ENCODE assay signal across 8 cellular contexts in genomic region chr19:1652471-1653299, GRCh38. TPM values are rescaled to one million over a fixed set of nuclear protein-coding genes. Genes with fewer than 3 reads are reported as not detected.
DNase-seq lines count a peak whose midpoint lies in the region; ATAC-seq and TF ChIP-seq lines count a peak whose summit lies in the region.

Gene TCF3 (minus strand): TSS chr19:1652615. CDS start chr19:1650248, 2,367 bp downstream.

- no peaks in the 10 kb centered on the region for H3K36me3 Mint-ChIP-seq in activated naive CD8-positive, alpha-beta T cell treated with anti-CD3 and anti-CD28 coated beads, Interleukin-2, amount 50 U/mL, for 24 hours (ENCODE audit: low read depth)

- intact Hi-C loops in Right ventricle myocardium inferior (cut with DNase I) (loop anchor here (2.0 to 5.0 kb wide), 2 partner anchors 46 to 85 kb away; partner anchors contain the start of gene MEX3D), ovary (cut with DNase I) (loop anchor here in 3 of 4 donors (2.0 to 10.0 kb wide), 3 partner anchors 45 to 98 kb away; partner anchors contain the start of gene UQCR11 (in 1 of the 3)), thyroid gland (cut with DNase I) (no loop called here)

- TF ChIP-seq CTCF in GM12865 (IDR thresholded peaks at IDR 0.05; ENCODE audit: insufficient read depth, low read depth, low read length, missing control alignments) (no peak), ovary (IDR thresholded peaks at IDR 0.05) (peak in 2 of 3 donors; percentile 31 to 57), thyroid gland (IDR thresholded peaks at IDR 0.05) (peak in 1 of 6 experiments; percentile 29)

- H3K27me3 ChIP-seq in ovary (no peaks in the 10 kb centered on the region), thyroid gland (no peaks in the 10 kb centered on the region)

- H3K9me3 Mint-ChIP-seq in activated naive CD8-positive, alpha-beta T cell treated with anti-CD3 and anti-CD28 coated beads, Interleukin-2, amount 50 U/mL, for 24 hours: no peaks in the 10 kb centered on the region

- DNase-seq in GM12865 (ENCODE audit: low read depth) (peak; percentile 99), NCI-H1417 treated with DMSO at 0.1 percent for 48 hours (lab: John Stamatoyannopoulos, UW) (peak; percentile 94), SW480 (ENCODE audit: low spot score) (peak; percentile 91), Right ventricle myocardium inferior (ENCODE audit: missing footprints) (peak; percentile 99), ovary (peak; percentile 97 to 99 (median 98)), thyroid gland (peak; percentile 98 to 99)
- DNase-seq in activated naive CD8-positive, alpha-beta T cell treated with anti-CD3 and anti-CD28 coated beads, Interleukin-2, amount 50 U/mL, for 24 hours: peak; percentile 97

- H3K27ac ChIP-seq in ovary (peak within 1 kb of the TSS; percentile 98 to 99), thyroid gland (peak within 1 kb of the TSS; percentile 99 to 100 (median 100))

- TF ChIP-seq POLR2A in ovary (IDR thresholded peaks at IDR 0.05): peak; percentile 66
- peak in 1 of 2 donors; percentile 10 for TF ChIP-seq POLR2A in thyroid gland (IDR thresholded peaks at IDR 0.05)

- WGBS in ovary, 3 donors: 0% methylated on average over 42 to 107 of the region's 107 CpGs
- 0% methylated on average over 20 to 45 of the region's 107 CpGs for WGBS in thyroid gland, 2 donors

- peak within 1 kb of the TSS; percentile 94 for H3K27ac Mint-ChIP-seq in activated naive CD8-positive, alpha-beta T cell treated with anti-CD3 and anti-CD28 coated beads, Interleukin-2, amount 50 U/mL, for 24 hours

- H3K4me3 ChIP-seq in GM12865 (ENCODE audit: low read depth, low read length): peak within 1 kb of the TSS; percentile 72
- peak within 1 kb of the TSS; percentile 87 for H3K4me3 ChIP-seq in ovary
- peak within 1 kb of the TSS; percentile 39 to 92 (median 87) for H3K4me3 ChIP-seq in thyroid gland (replicated peaks in 1 of 3)

- H3K4me1 ChIP-seq in ovary (ENCODE audit: insufficient read depth): peaks cover 6% of the 10 kb centered on the region
- H3K4me1 ChIP-seq in thyroid gland: peaks cover 34 to 41% of the 10 kb centered on the region in 2 donors

- H3K36me3 ChIP-seq in ovary: no peaks in the 10 kb centered on the region
- no peaks in the 10 kb centered on the region for H3K36me3 ChIP-seq in thyroid gland

- H3K9me3 ChIP-seq in ovary (no peaks in the 10 kb centered on the region), thyroid gland (no peaks in the 10 kb centered on the region)

- ATAC-seq in HG02763 (IDR thresholded peaks at IDR 0.05; ENCODE audit: unreplicated experiment) (peak; percentile 66), Right ventricle myocardium inferior (peak; percentile 99)
- ATAC-seq in activated naive CD8-positive, alpha-beta T cell treated with anti-CD3 and anti-CD28 coated beads, Interleukin-2, amount 50 U/mL, for 24 hours: peak; percentile 87

- H3K27me3 Mint-ChIP-seq in activated naive CD8-positive, alpha-beta T cell treated with anti-CD3 and anti-CD28 coated beads, Interleukin-2, amount 50 U/mL, for 24 hours: no peaks in the 10 kb centered on the region

- peak within 1 kb of the TSS; percentile 92 for H3K4me3 Mint-ChIP-seq in activated naive CD8-positive, alpha-beta T cell treated with anti-CD3 and anti-CD28 coated beads, Interleukin-2, amount 50 U/mL, for 24 hours

- TF ChIP-seq EP300 in ovary (IDR thresholded peaks at IDR 0.05): peak; percentile 85

- H3K4me1 Mint-ChIP-seq in activated naive CD8-positive, alpha-beta T cell treated with anti-CD3 and anti-CD28 coated beads, Interleukin-2, amount 50 U/mL, for 24 hours: peaks cover 35% of the 10 kb centered on the region

RNA-seq across cellular contexts. Expression of gene TCF3, which starts in this region (rescaled TPM):
- 25.3 TPM for total RNA-seq in Right ventricle myocardium inferior
- 10 to 100 TPM; 28.0 to 85.3 (median 76.6) TPM for total RNA-seq in ovary
- 10 to 100 TPM; 17.0 to 56.9 TPM for polyA plus RNA-seq in ovary
- 10 to 100 TPM; 28.6 to 70.6 (median 43.8) TPM for total RNA-seq in thyroid gland

Comparison
In these comparisons a context has a peak if more than half of its experiments do, and no peak if none do; other contexts are left out.
1. Peak in every context shown above with its lines: DNase-seq, ATAC-seq, H3K4me3 ChIP-seq and H3K27ac ChIP-seq.